In the genomic region with DNA sequence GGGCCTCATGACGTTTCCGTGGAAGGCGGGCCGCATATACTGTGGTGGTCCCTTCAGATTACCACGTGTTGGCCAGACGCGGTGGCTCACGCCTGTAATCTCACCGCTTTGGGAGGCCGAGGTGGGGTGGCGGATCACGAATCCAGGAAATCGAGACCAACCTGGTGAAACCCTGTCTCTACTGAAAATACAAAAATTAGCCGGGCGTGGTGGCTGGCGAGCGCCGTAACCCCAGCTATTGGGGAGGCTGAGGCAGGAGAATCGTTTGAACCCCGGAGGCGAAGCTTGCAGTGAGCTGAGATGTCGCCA, we compare ENCODE assay signal across 1 cellular context.
TF ChIP-seq lines count a peak whose summit lies in the region.

No MANE protein-coding gene starts in this region.

TF ChIP-seq in HepG2, 621 proteins besides CTCF, POLR2A, EP300 and RAD21 (continued from another document and continues in another):
- TF ChIP-seq HMGXB3 (CRISPR knock-in tag; IDR thresholded peaks at IDR 0.05; ENCODE audit: borderline replicate concordance) (no peak), MIXL1 (CRISPR knock-in tag; IDR thresholded peaks at IDR 0.05) (no peak), SNAI1 (CRISPR knock-in tag; IDR thresholded peaks at IDR 0.05; ENCODE audit: borderline replicate concordance) (0 out of 2 replicates have a peak, but pooled peaks have one; percentile 61), ZNF629 (CRISPR knock-in tag; conservative IDR thresholded peaks at IDR 0.05) (no peak), IRF2 (CRISPR knock-in tag; IDR thresholded peaks at IDR 0.05) (no peak), MIER2 (CRISPR knock-in tag; IDR thresholded peaks at IDR 0.05) (no peak), ZNF33B (CRISPR knock-in tag; IDR thresholded peaks at IDR 0.05) (0 out of 2 replicates have a peak, but pooled peaks have one; percentile 5), NR2F6 (IDR thresholded peaks at IDR 0.05) (no peak), NR2F6 (CRISPR knock-in tag; IDR thresholded peaks at IDR 0.05) (no peak), YEATS4 (CRISPR knock-in tag; IDR thresholded peaks at IDR 0.05; ENCODE audit: borderline replicate concordance) (no peak), JARID2 (CRISPR knock-in tag; IDR thresholded peaks at IDR 0.05; ENCODE audit: insufficient replicate concordance) (no peak), ZNF383 (CRISPR knock-in tag; IDR thresholded peaks at IDR 0.05; ENCODE audit: borderline replicate concordance) (no peak), SOX5 (CRISPR knock-in tag; IDR thresholded peaks at IDR 0.05; ENCODE audit: borderline replicate concordance) (no peak), BORCS8-MEF2B (CRISPR knock-in tag; IDR thresholded peaks at IDR 0.05) (no peak), HMGXB4 (CRISPR knock-in tag; IDR thresholded peaks at IDR 0.05; ENCODE audit: borderline replicate concordance in 1 of 2, low read depth in 1 of 2) (no peak), HIVEP1 (CRISPR knock-in tag; IDR thresholded peaks at IDR 0.05) (no peak), NONO (IDR thresholded peaks at IDR 0.05) (no peak), NONO (CRISPR knock-in tag; conservative IDR thresholded peaks at IDR 0.05) (no peak), FLYWCH1 (CRISPR knock-in tag; IDR thresholded peaks at IDR 0.05) (0 out of 2 replicates have a peak, but pooled peaks have one; percentile 2), NCOR1 (IDR thresholded peaks at IDR 0.05; ENCODE audit: borderline replicate concordance, low read length) (no peak), ZBTB3 (CRISPR knock-in tag; IDR thresholded peaks at IDR 0.05; ENCODE audit: borderline replicate concordance, low read depth) (no peak), ZNF350 (CRISPR knock-in tag; IDR thresholded peaks at IDR 0.05; ENCODE audit: borderline replicate concordance, low read depth) (no peak), ZBTB10 (CRISPR knock-in tag; IDR thresholded peaks at IDR 0.05; ENCODE audit: borderline replicate concordance) (no peak), ZNF331 (CRISPR knock-in tag; IDR thresholded peaks at IDR 0.05) (no peak), ZNF709 (CRISPR knock-in tag; IDR thresholded peaks at IDR 0.05) (no peak), ZBTB33 (CRISPR knock-in tag; IDR thresholded peaks at IDR 0.05) (peak; percentile 84; the same call in 1 of the 2 replicates), SNRNP70 (IDR thresholded peaks at IDR 0.05; ENCODE audit: low read depth, low read length) (no peak), AKAP8 (CRISPR knock-in tag; IDR thresholded peaks at IDR 0.05) (no peak), ZNF782 (CRISPR knock-in tag; IDR thresholded peaks at IDR 0.05; ENCODE audit: borderline replicate concordance) (no peak), ZNF18 (CRISPR knock-in tag; IDR thresholded peaks at IDR 0.05; ENCODE audit: insufficient replicate concordance) (peak; percentile 7), HMG20A (CRISPR knock-in tag; IDR thresholded peaks at IDR 0.05; ENCODE audit: borderline replicate concordance) (no peak), ZBTB4 (CRISPR knock-in tag; IDR thresholded peaks at IDR 0.05; ENCODE audit: borderline replicate concordance) (peak; percentile 54; the same call in 1 of the 2 replicates), HOXD1 (CRISPR knock-in tag; IDR thresholded peaks at IDR 0.05) (no peak), ZNF30 (CRISPR knock-in tag; IDR thresholded peaks at IDR 0.05) (no peak), ZNF724P (CRISPR knock-in tag; IDR thresholded peaks at IDR 0.05; ENCODE audit: borderline replicate concordance) (no peak), SRF (IDR thresholded peaks at IDR 0.05; ENCODE audit: low read depth, low read length) (no peak)
- TF ChIP-seq, protein P1, sequence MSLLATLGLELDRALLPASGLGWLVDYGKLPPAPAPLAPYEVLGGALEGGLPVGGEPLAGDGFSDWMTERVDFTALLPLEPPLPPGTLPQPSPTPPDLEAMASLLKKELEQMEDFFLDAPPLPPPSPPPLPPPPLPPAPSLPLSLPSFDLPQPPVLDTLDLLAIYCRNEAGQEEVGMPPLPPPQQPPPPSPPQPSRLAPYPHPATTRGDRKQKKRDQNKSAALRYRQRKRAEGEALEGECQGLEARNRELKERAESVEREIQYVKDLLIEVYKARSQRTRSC (CRISPR knock-in tag; IDR thresholded peaks at IDR 0.05; ENCODE audit: low read depth) = no peak
- TF ChIP-seq, protein P2, sequence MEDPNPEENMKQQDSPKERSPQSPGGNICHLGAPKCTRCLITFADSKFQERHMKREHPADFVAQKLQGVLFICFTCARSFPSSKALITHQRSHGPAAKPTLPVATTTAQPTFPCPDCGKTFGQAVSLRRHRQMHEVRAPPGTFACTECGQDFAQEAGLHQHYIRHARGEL (CRISPR knock-in tag; IDR thresholded peaks at IDR 0.05) = no peak
- TF ChIP-seq, protein P3, sequence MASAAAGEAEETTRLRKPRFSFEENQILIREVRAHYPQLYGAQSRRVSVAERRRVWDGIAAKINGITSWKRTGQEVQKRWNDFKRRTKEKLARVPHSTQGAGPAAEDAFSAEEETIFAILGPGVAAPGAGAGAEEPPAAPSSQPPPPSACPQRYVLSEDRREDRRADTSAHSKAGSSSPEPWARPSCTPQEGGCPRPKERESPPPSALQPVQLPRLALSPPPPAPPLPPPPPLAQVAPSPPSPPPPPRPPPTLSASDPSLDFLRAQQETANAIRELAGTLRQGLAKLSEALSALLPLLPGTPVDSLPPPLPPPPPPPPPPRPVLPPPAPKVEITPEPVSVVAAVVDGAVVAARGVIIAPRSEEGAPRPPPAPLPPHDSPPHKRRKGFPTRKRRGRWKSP (CRISPR knock-in tag; IDR thresholded peaks at IDR 0.05) = no peak
- TF ChIP-seq, protein P4, sequence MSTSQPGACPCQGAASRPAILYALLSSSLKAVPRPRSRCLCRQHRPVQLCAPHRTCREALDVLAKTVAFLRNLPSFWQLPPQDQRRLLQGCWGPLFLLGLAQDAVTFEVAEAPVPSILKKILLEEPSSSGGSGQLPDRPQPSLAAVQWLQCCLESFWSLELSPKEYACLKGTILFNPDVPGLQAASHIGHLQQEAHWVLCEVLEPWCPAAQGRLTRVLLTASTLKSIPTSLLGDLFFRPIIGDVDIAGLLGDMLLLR (CRISPR knock-in tag; IDR thresholded peaks at IDR 0.05) = no peak
- TF ChIP-seq, protein P5, sequence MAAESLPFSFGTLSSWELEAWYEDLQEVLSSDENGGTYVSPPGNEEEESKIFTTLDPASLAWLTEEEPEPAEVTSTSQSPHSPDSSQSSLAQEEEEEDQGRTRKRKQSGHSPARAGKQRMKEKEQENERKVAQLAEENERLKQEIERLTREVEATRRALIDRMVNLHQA (CRISPR knock-in tag; IDR thresholded peaks at IDR 0.05) = no peak
